Comparison of ENCODE assay signal across 26 cellular contexts in the genomic region with DNA sequence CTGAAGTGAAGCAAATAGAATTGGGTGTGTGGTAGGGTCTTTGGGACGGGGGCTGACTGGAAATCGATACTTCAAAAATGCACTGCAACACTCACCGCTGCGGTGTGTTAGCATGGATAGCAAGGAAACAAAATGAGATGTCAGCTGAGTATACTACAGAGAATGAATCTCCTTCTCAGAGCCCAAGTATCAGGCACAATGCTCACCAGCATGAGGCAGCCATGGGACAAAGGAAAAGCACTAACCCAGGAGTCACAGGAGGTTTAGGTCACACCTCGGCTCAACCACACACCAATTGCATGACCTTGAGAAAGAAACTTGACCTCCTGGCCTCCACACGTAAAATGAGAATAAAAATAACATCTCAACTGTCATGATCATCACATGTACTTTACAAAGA.
"Had no signal": no experiment of that assay in that cellular context is flagged by ENCODE, and none has a peak within 500 bp of the region (broad histone marks: within the 10 kb centered on the region; RNA-seq: fewer than 3 reads in every experiment).

No MANE protein-coding gene starts in this region.

- H3K36me3 ChIP-seq: left ventricle myocardium inferior, neural progenitor cell, neutrophil, right atrium auricular region, right lobe of liver, stomach, thyroid gland, transverse colon, upper lobe of left lung, vagina had no signal

- H3K27me3 ChIP-seq: neural progenitor cell, neutrophil, right atrium auricular region, right lobe of liver, stomach, testis, thyroid gland, transverse colon, upper lobe of left lung, vagina had no signal

- H3K4me3 Mint-ChIP-seq: immature natural killer cell; natural killer cell; nephron progenitor cell; neural progenitor cell; stimulated activated naive B cell treated with anti-CD40 and anti-IgM and Interleukin-4, amounts not matched to agents 10 μg/mL and 1 μg/mL and 100 μg/mL, for 72 hours had no signal

- FAIRE-seq: islet of Langerhans, kidney had no signal

- H2AFZ ChIP-seq: neural progenitor cell, parathyroid adenoma had no signal

- DNase-seq: hippocampal formation; immature natural killer cell; kidney; left ventricle myocardium inferior; natural killer cell; nephron progenitor cell; occipital lobe; right lobe of liver; stimulated activated CD4-positive, alpha-beta T cell treated with anti-CD3 and anti-CD28 coated beads, Interleukin-12 subunit alpha, Interleukin-12 subunit beta, amount 100 ng/mL, for 4 hours; stimulated activated CD4-positive, alpha-beta T cell treated with anti-CD3 and anti-CD28 coated beads, Interleukin-15, amount 100 ng/mL, for 24 hours; stimulated activated CD4-positive, alpha-beta T cell treated with anti-CD3 and anti-CD28 coated beads, Interleukin-2, amount 100 ng/mL, for 24 hours; stimulated activated CD4-positive, alpha-beta T cell treated with anti-CD3 and anti-CD28 coated beads, Interleukin-4, amount 100 ng/mL, for 1 hour; stimulated activated naive B cell treated with anti-CD40 and anti-IgM and Interleukin-4, amounts not matched to agents 10 μg/mL and 1 μg/mL and 100 μg/mL, for 72 hours; stimulated activated naive CD8-positive, alpha-beta T cell treated with anti-CD3 and anti-CD28 coated beads, Interleukin-15, Interleukin-2, amounts not matched to agents 100 U/mL and 50 U/mL, for 24 hours; stomach; testis; thyroid gland; transverse colon; upper lobe of left lung had no signal

- H3K4me2 ChIP-seq: neural progenitor cell had no signal

- H3K9ac ChIP-seq: neural progenitor cell, parathyroid adenoma had no signal

- H3K27ac ChIP-seq: left ventricle myocardium inferior, neural progenitor cell, neutrophil, parathyroid adenoma, right atrium auricular region, right lobe of liver, stomach, testis, thyroid gland, transverse colon, upper lobe of left lung, vagina had no signal

- H3K4me1 Mint-ChIP-seq: immature natural killer cell; natural killer cell; neural progenitor cell; stimulated activated naive B cell treated with anti-CD40 and anti-IgM and Interleukin-4, amounts not matched to agents 10 μg/mL and 1 μg/mL and 100 μg/mL, for 72 hours had no signal

- H3K79me2 ChIP-seq: parathyroid adenoma had no signal

- H3K9me3 Mint-ChIP-seq: neural progenitor cell; stimulated activated naive B cell treated with anti-CD40 and anti-IgM and Interleukin-4, amounts not matched to agents 10 μg/mL and 1 μg/mL and 100 μg/mL, for 72 hours had no signal

- H3K36me3 Mint-ChIP-seq: immature natural killer cell; natural killer cell; neural progenitor cell; stimulated activated naive B cell treated with anti-CD40 and anti-IgM and Interleukin-4, amounts not matched to agents 10 μg/mL and 1 μg/mL and 100 μg/mL, for 72 hours had no signal

- H3K4me3 ChIP-seq: left ventricle myocardium inferior, lung, neural progenitor cell, right atrium auricular region, right lobe of liver, stomach, testis, thyroid gland, transverse colon, upper lobe of left lung, vagina had no signal

- H3K4me1 ChIP-seq: left ventricle myocardium inferior, neural progenitor cell, parathyroid adenoma, right atrium auricular region, right lobe of liver, stomach, testis, thyroid gland, transverse colon, upper lobe of left lung, vagina had no signal

- ATAC-seq: natural killer cell; right lobe of liver; stimulated activated naive B cell treated with anti-CD40 and anti-IgM and Interleukin-4, amounts not matched to agents 10 μg/mL and 1 μg/mL and 100 μg/mL, for 72 hours; stimulated activated naive CD8-positive, alpha-beta T cell treated with anti-CD3 and anti-CD28 coated beads, Interleukin-15, Interleukin-2, amounts not matched to agents 100 U/mL and 50 U/mL, for 24 hours had no signal

- H3K9me3 ChIP-seq: left ventricle myocardium inferior, neutrophil, right atrium auricular region, right lobe of liver, stomach, testis, thyroid gland, transverse colon, upper lobe of left lung, vagina had no signal

- H3K27ac Mint-ChIP-seq: immature natural killer cell; natural killer cell; nephron progenitor cell; neural progenitor cell; stimulated activated naive B cell treated with anti-CD40 and anti-IgM and Interleukin-4, amounts not matched to agents 10 μg/mL and 1 μg/mL and 100 μg/mL, for 72 hours had no signal
